In genomic region chr10:93456480-93456879, GRCh38 we compare ENCODE assay signal across 22 cellular contexts. TPM values are rescaled to one million over a fixed set of nuclear protein-coding genes. Genes with fewer than 3 reads are reported as not detected.
DNase-seq lines count a peak whose midpoint lies in the region; ATAC-seq, FAIRE-seq and TF ChIP-seq lines count a peak whose summit lies in the region.
"Had no signal": no experiment of that assay in that cellular context is flagged by ENCODE, and none has a peak within 500 bp of the region (broad histone marks: within the 10 kb centered on the region; RNA-seq: fewer than 3 reads in every experiment).

No MANE protein-coding gene starts in this region.

- no peak overlapping the region for H2BK15ac ChIP-seq in H9 (ENCODE audit: low read depth, low read length)

- H3K9me3 ChIP-seq in H9 (ENCODE audit: control insufficient read depth, low read depth, low read length) (no peaks in the 10 kb centered on the region), smooth muscle cell (replicated peaks; ENCODE audit: low read depth) (no peaks in the 10 kb centered on the region)

- H3K36me3 Mint-ChIP-seq in H9 (ENCODE audit: insufficient read depth in 1 of 3, low read depth in 3 of 3), result no peaks in the 10 kb centered on the region
- peaks cover 30% of the 10 kb centered on the region for H3K36me3 Mint-ChIP-seq in chondrocyte (ENCODE audit: low read depth)
- H3K36me3 Mint-ChIP-seq: activated naive CD4-positive, alpha-beta T cell treated with anti-CD3 and anti-CD28 coated beads, Interleukin-2, amount 50 U/mL, for 24 hours; stimulated activated memory B cell treated with anti-CD40 and anti-IgM and Interleukin-4, amounts not matched to agents 10 μg/mL and 1 μg/mL and 100 μg/mL, for 72 hours had no signal

- H3K4me1 Mint-ChIP-seq in H9 (peaks cover 27 to 29% of the 10 kb centered on the region in 2 experiments), chondrocyte (ENCODE audit: low read depth) (peaks cover 67% of the 10 kb centered on the region)

- no peak overlapping the region for H3K4me3 ChIP-seq in smooth muscle cell

- H3K9me3 Mint-ChIP-seq in H9 (no peaks in the 10 kb centered on the region), chondrocyte (ENCODE audit: low read depth) (no peaks in the 10 kb centered on the region)
- H3K9me3 Mint-ChIP-seq: activated CD4-positive, alpha-beta T cell treated with anti-CD3 and anti-CD28 coated beads, Interleukin-2, amount 10 ng/mL, durations not matched to agents 24 days and 14 days; activated naive CD4-positive, alpha-beta T cell treated with anti-CD3 and anti-CD28 coated beads, Interleukin-2, amount 50 U/mL, for 24 hours; activated T-helper 1 cell treated with anti-CD3 and anti-CD28 coated beads, Interleukin-12 subunit alpha, Interleukin-12 subunit beta, Interleukin-2, Interleukin-4 antibody, amounts not matched to agents 30 ng/mL and 10 ng/mL and 1 ng/mL, durations not matched to agents 14 hours and 24 hours and 36 hours; CD4-positive, alpha-beta T cell; stimulated activated memory B cell treated with anti-CD40 and anti-IgM and Interleukin-4, amounts not matched to agents 10 μg/mL and 1 μg/mL and 100 μg/mL, for 72 hours; T-helper 1 cell treated with Interleukin-12 subunit alpha and Interleukin-12 subunit beta and Interleukin-4 antibody, amounts not matched to agents 30 μg/mL and 1 μg/mL, for 36 hours had no signal

- no peak overlapping the region for H4K5ac ChIP-seq in H9 (ENCODE audit: insufficient read length, low read depth, low read length)

- H2AFZ ChIP-seq in H9 (ENCODE audit: low read length) (no peak overlapping the region), smooth muscle cell (ENCODE audit: low read depth) (no peak overlapping the region)

- H3K27me3 Mint-ChIP-seq in H9 (ENCODE audit: low read depth) (no peaks in the 10 kb centered on the region), chondrocyte (ENCODE audit: low read depth) (no peaks in the 10 kb centered on the region)
- H3K27me3 Mint-ChIP-seq: activated CD4-positive, alpha-beta T cell treated with anti-CD3 and anti-CD28 coated beads, Interleukin-2, amount 10 ng/mL, durations not matched to agents 24 days and 14 days; activated naive CD4-positive, alpha-beta T cell treated with anti-CD3 and anti-CD28 coated beads, Interleukin-2, amount 50 U/mL, for 24 hours; CD4-positive, alpha-beta T cell had no signal

- no peak for ATAC-seq in GM21390 (IDR thresholded peaks at IDR 0.05; ENCODE audit: unreplicated experiment)
- ATAC-seq: esophagus mucosa; stimulated activated memory B cell treated with anti-CD40 and anti-IgM and Interleukin-4, amounts not matched to agents 10 μg/mL and 1 μg/mL and 100 μg/mL, for 72 hours had no signal

- H2BK12ac ChIP-seq in H9 (ENCODE audit: insufficient read length, low read depth, low read length), result peak overlapping the region; percentile 45

- H3K18ac ChIP-seq in H9 (ENCODE audit: insufficient read length, low read depth, low read length), result peak overlapping the region; percentile 75

- WGBS in H9 (ENCODE audit: extremely low coverage, insufficient read length, low lambda C conversion rate), result no CpG with 5 or more reads among the region's 7 CpGs
- 77% methylated on average over 7 of the region's 7 CpGs for WGBS in smooth muscle cell (ENCODE audit: low lambda C conversion rate)

- no peak overlapping the region for H3K4ac ChIP-seq in H9 (ENCODE audit: low read depth, low read length)

- no peaks in the 10 kb centered on the region for H3K79me1 ChIP-seq in H9 (ENCODE audit: insufficient read depth, low read depth, low read length, poor library complexity, severe bottlenecking)

- H3K56ac ChIP-seq in H9 (ENCODE audit: insufficient read length, low read depth, low read length), result no peak overlapping the region

- no peak overlapping the region for H4K8ac ChIP-seq in H9 (replicated peaks; ENCODE audit: insufficient read length, low read depth, low read length)

- H3K4me1 ChIP-seq in H9 (ENCODE audit: insufficient read depth, low read length) (peaks cover 2% of the 10 kb centered on the region), smooth muscle cell (ENCODE audit: low read depth) (peaks cover 21% of the 10 kb centered on the region)

- H3K23me2 ChIP-seq in H9 (ENCODE audit: insufficient read length, low read depth, low read length, poor library complexity, severe bottlenecking), result no peaks in the 10 kb centered on the region

- H3K4me2 ChIP-seq in H9 (ENCODE audit: insufficient read depth, insufficient read length, low read length), result no peak overlapping the region
- no peak overlapping the region for H3K4me2 ChIP-seq in smooth muscle cell

- H3K36me3 ChIP-seq in smooth muscle cell (ENCODE audit: low read depth), result no peaks in the 10 kb centered on the region

- H3T11ph ChIP-seq in H9 (ENCODE audit: low read length), result no peak overlapping the region

- no peak overlapping the region for H3K4me3 Mint-ChIP-seq in H9
- no peak overlapping the region for H3K4me3 Mint-ChIP-seq in chondrocyte (ENCODE audit: unreplicated experiment)
- H3K4me3 Mint-ChIP-seq: activated CD4-positive, alpha-beta T cell treated with anti-CD3 and anti-CD28 coated beads, Interleukin-2, amount 10 ng/mL, durations not matched to agents 24 days and 14 days; activated naive CD4-positive, alpha-beta T cell treated with anti-CD3 and anti-CD28 coated beads, Interleukin-2, amount 50 U/mL, for 24 hours; activated T-helper 1 cell treated with anti-CD3 and anti-CD28 coated beads, Interleukin-12 subunit alpha, Interleukin-12 subunit beta, Interleukin-2, Interleukin-4 antibody, amounts not matched to agents 30 ng/mL and 10 ng/mL and 1 ng/mL, durations not matched to agents 14 hours and 24 hours and 36 hours; CD4-positive, alpha-beta T cell; stimulated activated memory B cell treated with anti-CD40 and anti-IgM and Interleukin-4, amounts not matched to agents 10 μg/mL and 1 μg/mL and 100 μg/mL, for 72 hours; T-helper 1 cell treated with Interleukin-12 subunit alpha and Interleukin-12 subunit beta and Interleukin-4 antibody, amounts not matched to agents 30 μg/mL and 1 μg/mL, for 36 hours had no signal

- TF ChIP-seq CTCF in H9 (conservative IDR thresholded peaks at IDR 0.05) (no peak), chondrocyte (IDR thresholded peaks at IDR 0.05) (no peak), smooth muscle cell (IDR thresholded peaks at IDR 0.05; ENCODE audit: borderline replicate concordance, insufficient read depth, poor library complexity, severe bottlenecking) (no peak)

- no peak for DNase-seq in H9
- DNase-seq in chondrocyte (ENCODE audit: low spot score), result no peak
- DNase-seq in kidney tubule cell (ENCODE audit: low spot score), result peak; percentile 60
- DNase-seq in smooth muscle cell (lab: John Stamatoyannopoulos, UW; ENCODE audit: unreplicated experiment), result no peak
- DNase-seq in GM19239 (ENCODE audit: insufficient read length, low spot score), result no peak
- DNase-seq in DMS79 treated with DMSO at 0.1 percent for 48 hours (lab: John Stamatoyannopoulos, UW), result no peak
- no peak for DNase-seq in cerebellar nuclear complex (lab: John Stamatoyannopoulos, UW)
- DNase-seq: activated CD4-positive, alpha-beta T cell treated with anti-CD3 and anti-CD28 coated beads, Interleukin-2, amount 10 ng/mL, durations not matched to agents 24 days and 14 days; CD4-positive, alpha-beta T cell; DMS53; effector memory CD4-positive, alpha-beta T cell; NCI-H1930; NCI-H345; small intestine had no signal

- H3K27ac ChIP-seq in H9 (ENCODE audit: insufficient read length, low read depth, low read length) (no peak overlapping the region), smooth muscle cell (ENCODE audit: low read depth) (peak overlapping the region; percentile 36)
- H3K27ac ChIP-seq: VCaP had no signal

- no peak overlapping the region for H3K14ac ChIP-seq in H9 (ENCODE audit: insufficient read depth, low read length)

- H3K9ac ChIP-seq in H9 (ENCODE audit: extremely low read depth, insufficient read length, low read length) (no peak overlapping the region), smooth muscle cell (ENCODE audit: low read depth) (no peak overlapping the region)

- H2BK5ac ChIP-seq in H9 (ENCODE audit: insufficient read length, low read length), result no peak overlapping the region

- FAIRE-seq in GM19239 (lab: Jason Lieb, UNC), result no peak
- FAIRE-seq: HTR-8/SVneo, small intestine had no signal

- no peak overlapping the region for H2BK20ac ChIP-seq in H9 (ENCODE audit: low read depth, low read length, poor library complexity, severe bottlenecking)

- H3F3A ChIP-seq in smooth muscle cell (ENCODE audit: low read depth), result peaks cover 10% of the 10 kb centered on the region

- no peaks in the 10 kb centered on the region for H3K27me3 ChIP-seq in H9 (ENCODE audit: insufficient read depth, low read length)
- no peaks in the 10 kb centered on the region for H3K27me3 ChIP-seq in smooth muscle cell (ENCODE audit: low read depth)

- H4K20me1 ChIP-seq in H9 (ENCODE audit: control insufficient read depth, insufficient read depth, insufficient read length) (no peaks in the 10 kb centered on the region), smooth muscle cell (ENCODE audit: low read depth) (no peaks in the 10 kb centered on the region)

- H4K91ac ChIP-seq in H9 (ENCODE audit: insufficient read length, low read depth, low read length), result no peak overlapping the region

- no peak overlapping the region for H2AK5ac ChIP-seq in H9 (ENCODE audit: insufficient read length, low read length)

- no peaks in the 10 kb centered on the region for H3K79me2 ChIP-seq in H9 (ENCODE audit: insufficient read depth, low read length)
- H3K79me2 ChIP-seq in smooth muscle cell (ENCODE audit: low read depth), result peaks cover 49% of the 10 kb centered on the region

- no peak overlapping the region for H3K23ac ChIP-seq in H9 (ENCODE audit: insufficient read length, low read depth, low read length)

- H2BK120ac ChIP-seq in H9 (ENCODE audit: low read depth, low read length, poor library complexity, severe bottlenecking), result no peak overlapping the region

- H3K27ac Mint-ChIP-seq in H9 (no peak overlapping the region), chondrocyte (ENCODE audit: unreplicated experiment) (peak overlapping the region; percentile 68)
- H3K27ac Mint-ChIP-seq: activated CD4-positive, alpha-beta T cell treated with anti-CD3 and anti-CD28 coated beads, Interleukin-2, amount 10 ng/mL, durations not matched to agents 24 days and 14 days; activated naive CD4-positive, alpha-beta T cell treated with anti-CD3 and anti-CD28 coated beads, Interleukin-2, amount 50 U/mL, for 24 hours; activated T-helper 1 cell treated with anti-CD3 and anti-CD28 coated beads, Interleukin-12 subunit alpha, Interleukin-12 subunit beta, Interleukin-2, Interleukin-4 antibody, amounts not matched to agents 30 ng/mL and 10 ng/mL and 1 ng/mL, durations not matched to agents 14 hours and 24 hours and 36 hours; CD4-positive, alpha-beta T cell; stimulated activated memory B cell treated with anti-CD40 and anti-IgM and Interleukin-4, amounts not matched to agents 10 μg/mL and 1 μg/mL and 100 μg/mL, for 72 hours; T-helper 1 cell treated with Interleukin-12 subunit alpha and Interleukin-12 subunit beta and Interleukin-4 antibody, amounts not matched to agents 30 μg/mL and 1 μg/mL, for 36 hours had no signal

RNA-seq across cellular contexts. Expression of gene MYOF, which starts 25.7 kb away (rescaled TPM):
- total RNA-seq in H9 (2021) (2.7 and 2.8 TPM in 2 replicates), chondrocyte (291 to 526 TPM (median 524 TPM) in 3 replicates), smooth muscle cell (99.5 and 99.6 TPM in 2 replicates)
- polyA plus RNA-seq in smooth muscle cell, result 29.6 and 45.1 TPM in 2 replicates

RNA-seq across cellular contexts. Expression of gene CEP55, which starts 39.9 kb away (rescaled TPM):
- total RNA-seq in H9 (2021) (16.1 and 17.8 TPM in 2 replicates), chondrocyte (7.5 to 9.3 TPM (median 8.4 TPM) in 3 replicates), smooth muscle cell (6.5 and 9.3 TPM in 2 replicates)
- polyA plus RNA-seq in smooth muscle cell, result 5.4 and 6.8 TPM in 2 replicates

Comparison
In these comparisons a context has a peak if more than half of its experiments do, and no peak if none do; other contexts are left out.
1. RNA of gene MYOF, which starts 25.7 kb away (total RNA-seq): 291 to 526 TPM in chondrocyte and 99.5 to 99.6 TPM in smooth muscle cell; 2.7 to 2.8 TPM in H9; every median in the first group is over 10 times any median in the second.